Comparison of ENCODE assay signal across 20 cellular contexts in the genomic region with DNA sequence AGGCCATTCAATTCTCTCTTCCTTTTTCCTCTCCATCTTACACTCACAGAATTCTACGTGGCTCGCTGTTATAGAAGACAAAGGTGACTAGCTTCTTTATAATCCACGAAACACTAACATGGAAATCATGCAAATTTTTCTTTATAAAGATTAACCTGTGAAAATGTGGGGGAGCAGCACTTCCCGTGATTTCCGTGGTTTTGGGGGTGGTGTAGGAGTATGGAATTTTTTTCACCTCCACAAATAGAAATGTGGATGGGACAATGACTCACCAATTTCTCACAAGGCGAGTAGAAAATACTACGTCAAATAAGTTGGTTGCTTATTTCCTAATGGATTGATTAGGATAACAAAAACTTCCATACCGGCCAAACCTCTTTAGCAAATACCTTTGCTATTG.
DNase-seq lines count a peak whose midpoint lies in the region; ATAC-seq, FAIRE-seq and TF ChIP-seq lines count a peak whose summit lies in the region.
"Had no signal": no experiment of that assay in that cellular context is flagged by ENCODE, and none has a peak within 500 bp of the region (broad histone marks: within the 10 kb centered on the region; RNA-seq: fewer than 3 reads in every experiment).

No MANE protein-coding gene starts in this region.

- H3K4me2 ChIP-seq in BLaER1 treated with 17β-estradiol and CSF1 and Interleukin-3, amounts not matched to agents 10 nM and 100 nM, result peak overlapping the region in 9 of 11 experiments; percentile 15 to 58 (median 42); a peak in 10 of 22 replicates
- no peak overlapping the region for H3K4me2 ChIP-seq in H1 (ENCODE audit: insufficient read depth in 1 of 2, low read depth in 2 of 2, low read length in 2 of 2)
- peak overlapping the region; percentile 40 for H3K4me2 ChIP-seq in neural progenitor cell
- H3K4me2 ChIP-seq: A549 had no signal

- H3K4me3 ChIP-seq in BLaER1 treated with 17β-estradiol and CSF1 and Interleukin-3, amounts not matched to agents 10 nM and 100 nM, result no peak overlapping the region
- H3K4me3 ChIP-seq in H1 (ENCODE audit: extremely low read depth in 1 of 4, insufficient read depth in 2 of 4, low read depth in 3 of 4, low read length in 4 of 4) (no peak overlapping the region), neural progenitor cell (no peak overlapping the region), spleen (no peak overlapping the region)
- H3K4me3 ChIP-seq: A549, GM12878 had no signal

- no peak overlapping the region for H3K18ac ChIP-seq in H1 (ENCODE audit: extremely low read depth, low read length)

- no peak overlapping the region for H4K8ac ChIP-seq in H1 (ENCODE audit: extremely low read depth, insufficient read depth, low read length)

- H3K4me1 ChIP-seq in BLaER1 treated with 17β-estradiol and CSF1 and Interleukin-3, amounts not matched to agents 10 nM and 100 nM, result peaks cover 0 to 54% (median 35%) of the 10 kb centered on the region in 10 experiments; a peak in 14 of 20 replicates
- H3K4me1 ChIP-seq in H1 (replicated peaks in 1 of 4; ENCODE audit: control insufficient read depth in 3 of 4, insufficient read depth in 4 of 4, low read length in 3 of 4), result peaks cover 0 to 4% (median 3%) of the 10 kb centered on the region in 4 experiments; a peak in 4 of 7 replicates
- peaks cover 35% of the 10 kb centered on the region for H3K4me1 ChIP-seq in neural progenitor cell
- no peaks in the 10 kb centered on the region for H3K4me1 ChIP-seq in spleen
- H3K4me1 ChIP-seq: A549 had no signal

- H3K23me2 ChIP-seq in H1 (ENCODE audit: low read depth, low read length), result no peaks in the 10 kb centered on the region; the same call in 1 of the 2 replicates

- H3K14ac ChIP-seq in H1 (ENCODE audit: insufficient read length), result no peak overlapping the region

- no peak for TF ChIP-seq EP300 in H1 (IDR thresholded peaks at IDR 0.05; ENCODE audit: borderline replicate concordance in 1 of 2, low read depth in 2 of 2, low read length in 2 of 2)

- no peak overlapping the region for H2BK5ac ChIP-seq in H1 (ENCODE audit: low read depth, low read length)

- H3K27me3 Mint-ChIP-seq in neural progenitor cell (ENCODE audit: insufficient read depth, low read depth), result peaks cover 3% of the 10 kb centered on the region
- H3K27me3 Mint-ChIP-seq: CD4-positive, alpha-beta T cell; CD8-positive, alpha-beta memory T cell had no signal

- H3K79me2 ChIP-seq in H1 (ENCODE audit: control insufficient read depth in 1 of 2, insufficient read depth in 2 of 2, low read length in 2 of 2) (no peaks in the 10 kb centered on the region), neural progenitor cell (ENCODE audit: low read depth) (no peaks in the 10 kb centered on the region)

- H2BK12ac ChIP-seq in H1 (ENCODE audit: low read depth, low read length), result no peak overlapping the region

- H2BK20ac ChIP-seq in H1 (ENCODE audit: low read length), result no peak overlapping the region

- H3K9me3 ChIP-seq in BLaER1 treated with 17β-estradiol and CSF1 and Interleukin-3, amounts not matched to agents 10 nM and 100 nM (replicated peaks in 1 of 11), result peaks cover 0 to 2% (median 0%) of the 10 kb centered on the region in 11 experiments; a peak in 1 of 22 replicates
- H3K9me3 ChIP-seq in H1 (ENCODE audit: insufficient read depth in 2 of 2, low read depth in 1 of 2, low read length in 1 of 2), result no peaks in the 10 kb centered on the region
- H3K9me3 ChIP-seq in neural progenitor cell (ENCODE audit: low read depth), result no peaks in the 10 kb centered on the region
- no peaks in the 10 kb centered on the region for H3K9me3 ChIP-seq in spleen
- H3K9me3 ChIP-seq: A549 had no signal

- peaks cover 9% of the 10 kb centered on the region for H3F3A ChIP-seq in neural progenitor cell (ENCODE audit: low read depth)

- no peak overlapping the region for H2BK15ac ChIP-seq in H1 (ENCODE audit: low read length)

- peaks cover 28% of the 10 kb centered on the region for H3K9me3 Mint-ChIP-seq in neural progenitor cell
- H3K9me3 Mint-ChIP-seq: CD14-positive monocyte had no signal

- no peak for TF ChIP-seq CTCF in H1 (IDR thresholded peaks at IDR 0.05; ENCODE audit: control extremely low read depth in 1 of 3, insufficient read depth in 1 of 3, low read depth in 1 of 3, low read length in 3 of 3)
- TF ChIP-seq CTCF in neural progenitor cell (IDR thresholded peaks at IDR 0.05), result no peak
- TF ChIP-seq CTCF in spleen (IDR thresholded peaks at IDR 0.05 in 8 of 11, conservative IDR thresholded peaks at IDR 0.05 in 3 of 11), result no peak

- TF ChIP-seq POLR2A in H1 (IDR thresholded peaks at IDR 0.05; ENCODE audit: control extremely low read depth in 1 of 2, low read depth in 2 of 2, low read length in 2 of 2) (no peak), spleen (IDR thresholded peaks at IDR 0.05) (no peak)

- 64% methylated on average over 8 of the region's 8 CpGs; no CpG with 5 or more reads in 1 of the 2 experiments for WGBS in H1 (ENCODE audit: extremely low coverage in 1 of 2, insufficient coverage in 1 of 2, insufficient read length in 1 of 2, insufficient replicate concordance in 2 of 2, low coverage in 1 of 2, low lambda C conversion rate in 2 of 2, missing lambda C conversion rate in 1 of 2), 2 experiments
- 52 to 60% (median 56%) methylated on average over 8 of the region's 8 CpGs for WGBS in spleen, 5 donors

- peaks cover 29% of the 10 kb centered on the region for H3K4me1 Mint-ChIP-seq in neural progenitor cell
- H3K4me1 Mint-ChIP-seq: CD14-positive monocyte; CD8-positive, alpha-beta memory T cell had no signal

- no peaks in the 10 kb centered on the region for H4K20me1 ChIP-seq in BLaER1 treated with 17β-estradiol and CSF1 and Interleukin-3, amounts not matched to agents 10 nM and 100 nM
- no peaks in the 10 kb centered on the region for H4K20me1 ChIP-seq in H1 (replicated peaks in 1 of 2; ENCODE audit: control insufficient read depth in 1 of 2, insufficient read depth in 2 of 2, low read length in 2 of 2)
- no peaks in the 10 kb centered on the region for H4K20me1 ChIP-seq in neural progenitor cell (ENCODE audit: low read depth)

- no peak overlapping the region for H3K27ac Mint-ChIP-seq in neural progenitor cell
- H3K27ac Mint-ChIP-seq: CD14-positive monocyte; CD4-positive, alpha-beta T cell; CD8-positive, alpha-beta memory T cell had no signal

- H3K27me3 ChIP-seq in BLaER1 treated with 17β-estradiol and CSF1 and Interleukin-3, amounts not matched to agents 10 nM and 100 nM, result no peaks in the 10 kb centered on the region
- H3K27me3 ChIP-seq in H1 (replicated peaks in 1 of 4; ENCODE audit: control insufficient read depth in 3 of 4, extremely low read depth in 1 of 4, insufficient read depth in 3 of 4, low read length in 3 of 4) (no peaks in the 10 kb centered on the region), neural progenitor cell (no peaks in the 10 kb centered on the region), spleen (replicated peaks in 1 of 7) (no peaks in the 10 kb centered on the region)

- no peak overlapping the region for H3K4ac ChIP-seq in H1 (replicated peaks; ENCODE audit: insufficient read length, low read depth, low read length)

- ATAC-seq in GM18870 (IDR thresholded peaks at IDR 0.05; ENCODE audit: unreplicated experiment), result no peak
- ATAC-seq: A549, GM12878 had no signal

- CTCF ChIA-PET in H1 (lab: Charles Lee; ENCODE audit: partially characterized antibody), result interaction anchor here (1.1 to 4.0 kb wide), 5 partner anchors 222 to 615 kb away, joined by 3 to 15 read pairs (median 4); no protein-coding TSS in a partner anchor

- intact Hi-C loops in spleen (cut with DNase I; ENCODE audit: low total_unique reads), result loop anchor here (10.0 kb wide), 1 partner anchor 379 kb away; no protein-coding TSS in a partner anchor

- H3K27ac ChIP-seq in BLaER1 treated with 17β-estradiol and CSF1 and Interleukin-3, amounts not matched to agents 10 nM and 100 nM, result no peak overlapping the region
- H3K27ac ChIP-seq in H1 (ENCODE audit: low read depth, low read length) (no peak overlapping the region), neural progenitor cell (no peak overlapping the region), spleen (no peak overlapping the region)
- H3K27ac ChIP-seq: A549 had no signal

- FAIRE-seq in H1 (lab: Jason Lieb, UNC), result no peak
- FAIRE-seq: A549, D721Med, GM12878 had no signal

- H3K79me1 ChIP-seq in H1 (ENCODE audit: low read depth, low read length), result no peaks in the 10 kb centered on the region

- no peak overlapping the region for H2AK5ac ChIP-seq in H1 (ENCODE audit: low read depth, low read length)

- H3K9ac ChIP-seq in BLaER1 treated with 17β-estradiol and CSF1 and Interleukin-3, amounts not matched to agents 10 nM and 100 nM, result no peak overlapping the region
- no peak overlapping the region for H3K9ac ChIP-seq in H1 (replicated peaks in 1 of 4; ENCODE audit: extremely low read depth in 1 of 4, low read depth in 3 of 4, low read length in 3 of 4)
- no peak overlapping the region for H3K9ac ChIP-seq in neural progenitor cell

- no peak for TF ChIP-seq RAD21 in H1 (IDR thresholded peaks at IDR 0.05 in 1 of 2, conservative IDR thresholded peaks at IDR 0.05 in 1 of 2; ENCODE audit: low read depth in 2 of 2, low read length in 2 of 2)

- no peak overlapping the region for H3K4me3 Mint-ChIP-seq in neural progenitor cell
- H3K4me3 Mint-ChIP-seq: CD14-positive monocyte; CD4-positive, alpha-beta T cell; CD8-positive, alpha-beta memory T cell had no signal

- no peak overlapping the region for H3K56ac ChIP-seq in H1 (replicated peaks; ENCODE audit: insufficient read length, low read depth, low read length)

- H3K36me3 ChIP-seq in BLaER1 treated with 17β-estradiol and CSF1 and Interleukin-3, amounts not matched to agents 10 nM and 100 nM, result no peaks in the 10 kb centered on the region
- no peaks in the 10 kb centered on the region for H3K36me3 ChIP-seq in H1 (ENCODE audit: control insufficient read depth in 2 of 4, insufficient read depth in 4 of 4, low read length in 3 of 4)
- no peaks in the 10 kb centered on the region for H3K36me3 ChIP-seq in neural progenitor cell
- no peaks in the 10 kb centered on the region for H3K36me3 ChIP-seq in spleen

- H2BK120ac ChIP-seq in H1 (replicated peaks; ENCODE audit: low read depth, low read length), result no peak overlapping the region

- H4K5ac ChIP-seq in H1 (ENCODE audit: insufficient read length, low read depth, low read length), result no peak overlapping the region

- H3K23ac ChIP-seq in H1 (ENCODE audit: insufficient read length), result no peak overlapping the region

- peaks cover 7% of the 10 kb centered on the region for H3K36me3 Mint-ChIP-seq in neural progenitor cell
- H3K36me3 Mint-ChIP-seq: CD14-positive monocyte; CD8-positive, alpha-beta memory T cell had no signal

- DNase-seq in H1 (ENCODE audit: low read depth in 1 of 2, low spot score in 2 of 2) (no peak), neural progenitor cell (ENCODE audit: low spot score) (no peak), spleen (no peak)
- no peak for DNase-seq in activated effector memory CD4-positive, alpha-beta T cell treated with anti-CD3 and anti-CD28 coated beads, Interleukin-2, amount 50 U/mL, for 16 hours
- DNase-seq: 8988T; CD4-positive, alpha-beta T cell; CD8-positive, alpha-beta memory T cell; DMS 273 treated with DMSO at 0.1 percent for 48 hours; DMS79; EL; GDM1; GOT3; H7; HCEC 1CT had no signal

- H2AFZ ChIP-seq in H1 (ENCODE audit: low read length) (peak overlapping the region; percentile 64; the same call in 1 of the 2 replicates), neural progenitor cell (replicated peaks) (peak overlapping the region; percentile 61)

- POLR2A ChIA-PET in H1 (lab: Charles Lee; ENCODE audit: partially characterized antibody), result no interaction called here

- no peak overlapping the region for H4K91ac ChIP-seq in H1 (replicated peaks; ENCODE audit: insufficient read length, low read length)

Comparison
In these comparisons a context has a peak if more than half of its experiments do, and no peak if none do; other contexts are left out.
1. H3K4me2 ChIP-seq: peak in BLaER1 treated with 17β-estradiol and CSF1 and Interleukin-3, amounts not matched to agents 10 nM and 100 nM (9 of 11) and neural progenitor cell (single experiment); none in H1 (0 of 2).